In genomic region chr19:46860125-46860845, GRCh38 we compare ENCODE assay signal across 8 cellular contexts. TPM values are rescaled to one million over a fixed set of nuclear protein-coding genes. Genes with fewer than 3 reads are reported as not detected.
DNase-seq lines count a peak whose midpoint lies in the region; ATAC-seq and TF ChIP-seq lines count a peak whose summit lies in the region.

No MANE protein-coding gene starts in this region.

- peaks cover 11 to 70% of the 10 kb centered on the region in 2 donors for H3K4me1 ChIP-seq in left lung

- intact Hi-C loops in left lung (cut with DNase I), result loop anchor here in 1 of 2 donors (2.0 to 10.0 kb wide), 2 partner anchors 55 to 131 kb away; no protein-coding TSS in a partner anchor

- no peaks in the 10 kb centered on the region for H3K27me3 Mint-ChIP-seq in activated CD4-positive, alpha-beta T cell treated with anti-CD3 and anti-CD28 coated beads, Interleukin-2, amount 10 ng/mL, durations not matched to agents 7 days and 5 days

- POLR2A ChIA-PET in BJ (lab: Charles Lee), result interaction anchor here (0.6 to 0.7 kb wide), 3 partner anchors 34 to 288 kb away, joined by 3 to 5 read pairs (median 4); no protein-coding TSS in a partner anchor
- POLR2A ChIA-PET in activated CD4-positive, alpha-beta T cell treated with anti-CD3 and anti-CD28 coated beads, Interleukin-2, amount 10 ng/mL, durations not matched to agents 7 days and 5 days (lab: Charles Lee), result no interaction called here

- no peaks in the 10 kb centered on the region for H3K9me3 ChIP-seq in left lung

- H3K9me3 Mint-ChIP-seq in activated CD4-positive, alpha-beta T cell treated with anti-CD3 and anti-CD28 coated beads, Interleukin-2, amount 10 ng/mL, durations not matched to agents 7 days and 5 days, result no peaks in the 10 kb centered on the region

- no peaks in the 10 kb centered on the region for H3K27me3 ChIP-seq in BJ (ENCODE audit: control insufficient read depth, insufficient read depth, low read length)
- no peaks in the 10 kb centered on the region for H3K27me3 ChIP-seq in left lung

- H3K27ac Mint-ChIP-seq in activated CD4-positive, alpha-beta T cell treated with anti-CD3 and anti-CD28 coated beads, Interleukin-2, amount 10 ng/mL, durations not matched to agents 7 days and 5 days, result peak overlapping the region; percentile 93

- peak overlapping the region; percentile 94 to 98 for H3K27ac ChIP-seq in left lung

- TF ChIP-seq CTCF in BJ (IDR thresholded peaks at IDR 0.05; ENCODE audit: insufficient read depth, low read depth, low read length) (no peak), left lung (IDR thresholded peaks at IDR 0.05) (no peak)

- H3K4me3 Mint-ChIP-seq in activated CD4-positive, alpha-beta T cell treated with anti-CD3 and anti-CD28 coated beads, Interleukin-2, amount 10 ng/mL, durations not matched to agents 7 days and 5 days, result peak overlapping the region; percentile 81

- ATAC-seq in GM19351 (IDR thresholded peaks at IDR 0.05; ENCODE audit: unreplicated experiment) (peak; percentile 75), HG03520 (IDR thresholded peaks at IDR 0.05; ENCODE audit: unreplicated experiment) (peak; percentile 76), left lung (peak; percentile 85)

- H3K36me3 Mint-ChIP-seq in activated CD4-positive, alpha-beta T cell treated with anti-CD3 and anti-CD28 coated beads, Interleukin-2, amount 10 ng/mL, durations not matched to agents 7 days and 5 days (ENCODE audit: low read depth), result no peaks in the 10 kb centered on the region

- peak overlapping the region; percentile 86 for H3K4me3 ChIP-seq in BJ (ENCODE audit: low read depth, low read length)
- peak overlapping the region; percentile 74 to 88 for H3K4me3 ChIP-seq in left lung

- peaks cover 25% of the 10 kb centered on the region for H3K4me1 Mint-ChIP-seq in activated CD4-positive, alpha-beta T cell treated with anti-CD3 and anti-CD28 coated beads, Interleukin-2, amount 10 ng/mL, durations not matched to agents 7 days and 5 days

- H3K36me3 ChIP-seq in BJ (ENCODE audit: control insufficient read depth, insufficient read depth, low read length) (no peaks in the 10 kb centered on the region; the same call in 1 of the 2 replicates), left lung (no peaks in the 10 kb centered on the region)

- DNase-seq in BJ (ENCODE audit: low read depth) (peak; percentile 91), NCI-H526 treated with DMSO at 0.1 percent for 48 hours (lab: John Stamatoyannopoulos, UW) (peak; percentile 96), cortex of kidney (lab: John Stamatoyannopoulos, UW) (peak; percentile 87), left lung (peak; percentile 97 to 98)
- peak; percentile 97 for DNase-seq in activated CD4-positive, alpha-beta T cell treated with anti-CD3 and anti-CD28 coated beads, Interleukin-2, amount 10 ng/mL, durations not matched to agents 7 days and 5 days
- peak; percentile 91 to 92 for DNase-seq in stimulated activated CD4-positive, alpha-beta T cell treated with anti-CD3 and anti-CD28 coated beads, Interleukin-2, amount 100 ng/mL, for 48 hours

- CTCF ChIA-PET in BJ (lab: Yijun Ruan, JAX), result interaction anchor here (1.0 to 8.9 kb wide), 2 partner anchors 30 to 133 kb away, joined by 3 to 108 read pairs; no protein-coding TSS in a partner anchor
- CTCF ChIA-PET in activated CD4-positive, alpha-beta T cell treated with anti-CD3 and anti-CD28 coated beads, Interleukin-2, amount 10 ng/mL, durations not matched to agents 7 days and 5 days (lab: Charles Lee), result interaction anchor here (0.6 to 0.7 kb wide), 2 partner anchors 13 to 1039 kb away, joined by 3 to 4 read pairs; no protein-coding TSS in a partner anchor

RNA-seq across cellular contexts. Expression of gene ARHGAP35, which starts 0.5 kb away (rescaled TPM):
- 30.1 and 36.8 TPM in 2 replicates for polyA plus RNA-seq in BJ (2011; rRNA removed)
- polyA minus RNA-seq in BJ (2011; rRNA and poly(A)+ RNA removed), result 37.5 and 55.5 TPM in 2 replicates
- total RNA-seq in activated CD4-positive, alpha-beta T cell treated with anti-CD3 and anti-CD28 coated beads, Interleukin-2, amount 10 ng/mL, durations not matched to agents 7 days and 5 days, result 10 to 100 TPM; 24.7 to 25.5 TPM
- 10 to 100 TPM; 52.6 to 53.4 TPM for total RNA-seq in left lung

RNA-seq across cellular contexts. Expression of gene AP2S1, which starts 9.6 kb away (rescaled TPM):
- 181 and 244 TPM in 2 replicates for polyA plus RNA-seq in BJ (2011; rRNA removed)
- 92.1 and 115 TPM in 2 replicates for polyA minus RNA-seq in BJ (2011; rRNA and poly(A)+ RNA removed)
- total RNA-seq in activated CD4-positive, alpha-beta T cell treated with anti-CD3 and anti-CD28 coated beads, Interleukin-2, amount 10 ng/mL, durations not matched to agents 7 days and 5 days, result 100 to 1,000 TPM; 130 to 136 TPM
- 100 to 1,000 TPM; 152 to 163 TPM for total RNA-seq in left lung

Comparison
In these comparisons a context has a peak if more than half of its experiments do, and no peak if none do; other contexts are left out.
1. Peak in every context shown above with its lines: DNase-seq, ATAC-seq, H3K4me3 ChIP-seq and H3K27ac ChIP-seq.